Comparison of ENCODE assay signal across 10 cellular contexts in genomic region chr16:9225527-9226316, GRCh38.
DNase-seq lines count a peak whose midpoint lies in the region; ATAC-seq, FAIRE-seq and TF ChIP-seq lines count a peak whose summit lies in the region.
"Had no signal": no experiment of that assay in that cellular context is flagged by ENCODE, and none has a peak within 500 bp of the region (broad histone marks: within the 10 kb centered on the region; RNA-seq: fewer than 3 reads in every experiment).

No MANE protein-coding gene starts in this region.

- peak; percentile 39 for TF ChIP-seq CTCF in D721Med (IDR thresholded peaks at IDR 0.05; ENCODE audit: insufficient read depth, missing control alignments)
- peak in 1 of 6 experiments; percentile 14 for TF ChIP-seq CTCF in esophagus squamous epithelium (IDR thresholded peaks at IDR 0.05)

- no peaks in the 10 kb centered on the region for H3K4me1 Mint-ChIP-seq in stimulated activated memory B cell treated with anti-CD40 and anti-IgM and Interleukin-4, amounts not matched to agents 10 μg/mL and 1 μg/mL and 100 μg/mL, for 72 hours
- H3K4me1 Mint-ChIP-seq: activated naive CD8-positive, alpha-beta T cell treated with anti-CD3 and anti-CD28 coated beads, Interleukin-2, amount 10 ng/mL, durations not matched to agents 7 days and 5 days had no signal

- no peaks in the 10 kb centered on the region for H3K9me3 ChIP-seq in esophagus squamous epithelium

- no peaks in the 10 kb centered on the region for H3K79me2 ChIP-seq in mesendoderm (ENCODE audit: control insufficient read depth, insufficient read depth, low read length)

- FAIRE-seq in D721Med (lab: Jason Lieb, UNC) = no peak

- peaks cover 5% of the 10 kb centered on the region for H3K9me3 Mint-ChIP-seq in stimulated activated memory B cell treated with anti-CD40 and anti-IgM and Interleukin-4, amounts not matched to agents 10 μg/mL and 1 μg/mL and 100 μg/mL, for 72 hours
- H3K9me3 Mint-ChIP-seq: activated naive CD8-positive, alpha-beta T cell treated with anti-CD3 and anti-CD28 coated beads, Interleukin-2, amount 10 ng/mL, durations not matched to agents 7 days and 5 days had no signal

- no CpG with 5 or more reads among the region's 5 CpGs for WGBS in mesendoderm (ENCODE audit: extremely low coverage, insufficient coverage, low lambda C conversion rate)
- WGBS in esophagus squamous epithelium, 2 donors = 38 to 53% methylated on average over 5 of the region's 5 CpGs

- no peak overlapping the region for H4K5ac ChIP-seq in mesendoderm (ENCODE audit: low read length)

- no peak overlapping the region for H2BK120ac ChIP-seq in mesendoderm (ENCODE audit: low read depth, low read length)

- H3K79me1 ChIP-seq in mesendoderm (ENCODE audit: low read length) = no peaks in the 10 kb centered on the region

- POLR2A ChIA-PET in HEK293T (lab: Yijun Ruan, JAX) = no interaction called here

- CTCF ChIA-PET in HEK293T (lab: Yijun Ruan, JAX) = interaction anchor here (0.6 to 0.9 kb wide), 2 partner anchors 19 to 143 kb away, joined by 3 to 4 read pairs; no protein-coding TSS in a partner anchor

- no peak overlapping the region for H3K9ac ChIP-seq in mesendoderm (ENCODE audit: low read length)

- H3K36me3 Mint-ChIP-seq in stimulated activated memory B cell treated with anti-CD40 and anti-IgM and Interleukin-4, amounts not matched to agents 10 μg/mL and 1 μg/mL and 100 μg/mL, for 72 hours = no peaks in the 10 kb centered on the region
- H3K36me3 Mint-ChIP-seq: activated naive CD8-positive, alpha-beta T cell treated with anti-CD3 and anti-CD28 coated beads, Interleukin-2, amount 10 ng/mL, durations not matched to agents 7 days and 5 days had no signal

- H3K23ac ChIP-seq in mesendoderm (ENCODE audit: low read length) = no peak overlapping the region

- no peak overlapping the region for H3K56ac ChIP-seq in mesendoderm (ENCODE audit: low read length)

- H3K27me3 Mint-ChIP-seq in stimulated activated memory B cell treated with anti-CD40 and anti-IgM and Interleukin-4, amounts not matched to agents 10 μg/mL and 1 μg/mL and 100 μg/mL, for 72 hours = peaks cover 14% of the 10 kb centered on the region

- H3K27me3 ChIP-seq in mesendoderm (ENCODE audit: insufficient read depth, low read length, poor library complexity) = no peaks in the 10 kb centered on the region
- H3K27me3 ChIP-seq in esophagus squamous epithelium = peaks cover 0 to 5% (median 0%) of the 10 kb centered on the region in 4 donors

- no peak overlapping the region for H2BK5ac ChIP-seq in mesendoderm (ENCODE audit: low read length)

- no peak overlapping the region for H3K18ac ChIP-seq in mesendoderm (ENCODE audit: low read length)

- H3K4me3 ChIP-seq in mesendoderm (ENCODE audit: low read length) (no peak overlapping the region), esophagus squamous epithelium (no peak overlapping the region)

- no peak overlapping the region for H2BK15ac ChIP-seq in mesendoderm (replicated peaks; ENCODE audit: low read depth)

- no peak overlapping the region for H4K8ac ChIP-seq in mesendoderm (ENCODE audit: low read depth, low read length)

- no peak for TF ChIP-seq POLR2A in esophagus squamous epithelium (IDR thresholded peaks at IDR 0.05)

- DNase-seq in D721Med (ENCODE audit: insufficient read length, low spot score) (no peak), HEK293T (ENCODE audit: extremely low spot score) (peak; percentile 46), SKM-1 treated with dmso at 0.1 percent for 144 hours (lab: John Stamatoyannopoulos, UW; ENCODE audit: unreplicated experiment) (peak; percentile 9), mesendoderm (peak; percentile 59), esophagus squamous epithelium (lab: John Stamatoyannopoulos, UW) (no peak), GOT3 (lab: John Stamatoyannopoulos, UW) (no peak)
- DNase-seq in activated effector memory CD4-positive, alpha-beta T cell treated with anti-CD3 and anti-CD28 coated beads, Interleukin-2, amount 50 U/mL, for 16 hours = no peak
- DNase-seq: activated naive CD8-positive, alpha-beta T cell treated with anti-CD3 and anti-CD28 coated beads, Interleukin-2, amount 10 ng/mL, durations not matched to agents 7 days and 5 days; stimulated activated CD4-positive, alpha-beta T cell treated with anti-CD3 and anti-CD28 coated beads, Interleukin-2, amount 100 ng/mL, for 24 hours had no signal

- no peak for ATAC-seq in stimulated activated memory B cell treated with anti-CD40 and anti-IgM and Interleukin-4, amounts not matched to agents 10 μg/mL and 1 μg/mL and 100 μg/mL, for 72 hours

- H3K27ac ChIP-seq in mesendoderm (ENCODE audit: low read depth, low read length) (no peak overlapping the region), esophagus squamous epithelium (no peak overlapping the region)

- H3K36me3 ChIP-seq in mesendoderm (ENCODE audit: control insufficient read depth, insufficient read depth, low read length) = no peaks in the 10 kb centered on the region
- no peaks in the 10 kb centered on the region for H3K36me3 ChIP-seq in esophagus squamous epithelium

- H3K4me3 Mint-ChIP-seq in stimulated activated memory B cell treated with anti-CD40 and anti-IgM and Interleukin-4, amounts not matched to agents 10 μg/mL and 1 μg/mL and 100 μg/mL, for 72 hours = no peak overlapping the region
- H3K4me3 Mint-ChIP-seq: activated naive CD8-positive, alpha-beta T cell treated with anti-CD3 and anti-CD28 coated beads, Interleukin-2, amount 10 ng/mL, durations not matched to agents 7 days and 5 days had no signal

- no peak overlapping the region for H3K27ac Mint-ChIP-seq in stimulated activated memory B cell treated with anti-CD40 and anti-IgM and Interleukin-4, amounts not matched to agents 10 μg/mL and 1 μg/mL and 100 μg/mL, for 72 hours
- H3K27ac Mint-ChIP-seq: activated naive CD8-positive, alpha-beta T cell treated with anti-CD3 and anti-CD28 coated beads, Interleukin-2, amount 10 ng/mL, durations not matched to agents 7 days and 5 days had no signal

- no peaks in the 10 kb centered on the region for H3K4me1 ChIP-seq in mesendoderm (ENCODE audit: control insufficient read depth, low read depth, low read length)
- no peaks in the 10 kb centered on the region for H3K4me1 ChIP-seq in esophagus squamous epithelium

- intact Hi-C loops in esophagus squamous epithelium (cut with DNase I) = no loop called here

- H2AK5ac ChIP-seq in mesendoderm (ENCODE audit: low read length) = no peak overlapping the region

- H3K4ac ChIP-seq in mesendoderm (ENCODE audit: low read depth, low read length) = no peak overlapping the region

- no peak overlapping the region for H3K4me2 ChIP-seq in mesendoderm (ENCODE audit: low read length)

TF ChIP-seq in HEK293T, 16 proteins besides CTCF, POLR2A, EP300 and RAD21:
- TF ChIP-seq SP1 (IDR thresholded peaks at IDR 0.05) = no peak
- no peak for TF ChIP-seq CTBP1 (IDR thresholded peaks at IDR 0.05; ENCODE audit: borderline replicate concordance)
- TF ChIP-seq HDGF (IDR thresholded peaks at IDR 0.05; ENCODE audit: borderline replicate concordance) = no peak
- TF ChIP-seq SUZ12 (IDR thresholded peaks at IDR 0.05) = no peak
- TF ChIP-seq ZNF384 (IDR thresholded peaks at IDR 0.05) = no peak
- TF ChIP-seq BHLHE40 (IDR thresholded peaks at IDR 0.05; ENCODE audit: borderline replicate concordance) = no peak
- TF ChIP-seq PKNOX1 (IDR thresholded peaks at IDR 0.05) = no peak
- TF ChIP-seq TARDBP (IDR thresholded peaks at IDR 0.05) = no peak
- no peak for TF ChIP-seq NFRKB (IDR thresholded peaks at IDR 0.05)
- TF ChIP-seq L3MBTL2 (conservative IDR thresholded peaks at IDR 0.05) = no peak
- TF ChIP-seq LEF1 (IDR thresholded peaks at IDR 0.05; ENCODE audit: borderline replicate concordance) = no peak
- TF ChIP-seq ELF4 (IDR thresholded peaks at IDR 0.05) = no peak
- TF ChIP-seq FOXM1 (IDR thresholded peaks at IDR 0.05; ENCODE audit: borderline replicate concordance) = no peak

Comparison
In these comparisons a context has a peak if more than half of its experiments do, and no peak if none do; other contexts are left out.
1. DNase-seq: peak in HEK293T (single experiment), SKM-1 treated with dmso at 0.1 percent for 144 hours (single experiment) and mesendoderm (single experiment); none in D721Med (single experiment), esophagus squamous epithelium (single experiment), GOT3 (single experiment) and activated effector memory CD4-positive, alpha-beta T cell treated with anti-CD3 and anti-CD28 coated beads, Interleukin-2, amount 50 U/mL, for 16 hours (single experiment).